Comparison of ENCODE assay signal across 19 cellular contexts in the genomic region with DNA sequence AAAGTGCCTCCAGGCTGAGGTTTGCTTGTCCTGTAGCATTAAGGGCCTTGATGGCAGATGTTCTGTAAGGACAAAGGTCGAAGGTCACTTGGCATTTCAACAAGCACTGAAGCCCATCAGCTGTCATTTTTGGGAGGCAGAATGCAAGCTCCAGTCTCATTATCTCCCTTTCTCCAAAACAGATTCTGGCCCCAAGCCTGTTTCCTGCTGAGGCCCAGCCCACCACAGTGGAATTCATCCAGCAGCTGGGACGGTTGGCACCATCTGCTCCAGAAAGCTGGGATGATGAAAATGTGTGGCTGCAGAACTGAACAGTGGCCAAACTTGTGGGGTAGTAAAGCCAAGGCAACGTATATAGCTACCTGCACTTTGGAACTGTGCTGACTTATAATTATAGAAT. TPM values are rescaled to one million over a fixed set of nuclear protein-coding genes. Genes with fewer than 3 reads are reported as not detected.
DNase-seq lines count a peak whose midpoint lies in the region; ATAC-seq, FAIRE-seq and TF ChIP-seq lines count a peak whose summit lies in the region.
"Had no signal": no experiment of that assay in that cellular context is flagged by ENCODE, and none has a peak within 500 bp of the region (broad histone marks: within the 10 kb centered on the region; RNA-seq: fewer than 3 reads in every experiment).

No MANE protein-coding gene starts in this region.

- FAIRE-seq in small intestine (lab: Jason Lieb, UNC): no peak
- FAIRE-seq: A204.1, bronchial epithelial cell had no signal

- H3K27me3 Mint-ChIP-seq in glutamatergic neuron (ENCODE audit: unreplicated experiment): peaks cover 3% of the 10 kb centered on the region
- H3K27me3 Mint-ChIP-seq in stimulated activated naive CD8-positive, alpha-beta T cell treated with anti-CD3 and anti-CD28 coated beads, Interleukin-15, amount 100 ng/mL, for 72 hours: no peaks in the 10 kb centered on the region
- H3K27me3 Mint-ChIP-seq in activated naive CD8-positive, alpha-beta T cell treated with anti-CD3 and anti-CD28 coated beads for 36 hours: no peaks in the 10 kb centered on the region

- H3K36me3 Mint-ChIP-seq in glutamatergic neuron (ENCODE audit: unreplicated experiment): no peaks in the 10 kb centered on the region
- H3K36me3 Mint-ChIP-seq in activated naive CD8-positive, alpha-beta T cell treated with anti-CD3 and anti-CD28 coated beads for 36 hours: peaks cover 12% of the 10 kb centered on the region

- TF ChIP-seq CTCF in VCaP (conservative IDR thresholded peaks at IDR 0.05): no peak
- no peak for TF ChIP-seq CTCF in glutamatergic neuron (IDR thresholded peaks at IDR 0.05; ENCODE audit: partially characterized antibody, unreplicated experiment)

- ATAC-seq in stimulated activated naive CD8-positive, alpha-beta T cell treated with anti-CD3 and anti-CD28 coated beads, Interleukin-15, amount 100 ng/mL, for 72 hours: no peak
- no peak for ATAC-seq in GM19351 (IDR thresholded peaks at IDR 0.05; ENCODE audit: unreplicated experiment)

- DNase-seq in NCI-H2171 treated with DMSO at 0.1 percent for 48 hours (lab: John Stamatoyannopoulos, UW) (peak; percentile 26), NCI-H2171 (lab: John Stamatoyannopoulos, UW) (no peak), glutamatergic neuron (peak; percentile 57), small intestine (peak; percentile 86)
- no peak for DNase-seq in stimulated activated naive CD8-positive, alpha-beta T cell treated with anti-CD3 and anti-CD28 coated beads, Interleukin-15, amount 100 ng/mL, for 72 hours
- DNase-seq in activated naive CD8-positive, alpha-beta T cell treated with anti-CD3 and anti-CD28 coated beads for 36 hours: no peak
- DNase-seq: activated CD4-positive, alpha-beta T cell treated with anti-CD3 and anti-CD28 coated beads, Interleukin-2, amount 50 U/mL, for 4 hours; DMS79; H7 had no signal

- no peak overlapping the region for H3K4me3 ChIP-seq in small intestine (ENCODE audit: low read depth in 1 of 2, low read length in 2 of 2)

- peak overlapping the region; percentile 28 for H3K27ac Mint-ChIP-seq in glutamatergic neuron (ENCODE audit: unreplicated experiment)
- no peak overlapping the region for H3K27ac Mint-ChIP-seq in stimulated activated naive CD8-positive, alpha-beta T cell treated with anti-CD3 and anti-CD28 coated beads, Interleukin-15, amount 100 ng/mL, for 72 hours
- no peak overlapping the region for H3K27ac Mint-ChIP-seq in activated naive CD8-positive, alpha-beta T cell treated with anti-CD3 and anti-CD28 coated beads for 36 hours

- peaks cover 0 to 8% of the 10 kb centered on the region in 2 donors for H3K36me3 ChIP-seq in small intestine (ENCODE audit: control insufficient read depth in 2 of 2, insufficient read depth in 2 of 2, low read length in 2 of 2)

- peaks cover 9% of the 10 kb centered on the region for H3K9me3 Mint-ChIP-seq in glutamatergic neuron (ENCODE audit: unreplicated experiment)
- no peaks in the 10 kb centered on the region for H3K9me3 Mint-ChIP-seq in stimulated activated naive CD8-positive, alpha-beta T cell treated with anti-CD3 and anti-CD28 coated beads, Interleukin-15, amount 100 ng/mL, for 72 hours
- H3K9me3 Mint-ChIP-seq in activated naive CD8-positive, alpha-beta T cell treated with anti-CD3 and anti-CD28 coated beads for 36 hours: no peaks in the 10 kb centered on the region

- H3K4me1 Mint-ChIP-seq in glutamatergic neuron (ENCODE audit: low read depth, unreplicated experiment): peaks cover 15% of the 10 kb centered on the region
- H3K4me1 Mint-ChIP-seq in stimulated activated naive CD8-positive, alpha-beta T cell treated with anti-CD3 and anti-CD28 coated beads, Interleukin-15, amount 100 ng/mL, for 72 hours: peaks cover 4% of the 10 kb centered on the region
- no peaks in the 10 kb centered on the region for H3K4me1 Mint-ChIP-seq in activated naive CD8-positive, alpha-beta T cell treated with anti-CD3 and anti-CD28 coated beads for 36 hours

- peak overlapping the region; percentile 36 for H3K27ac ChIP-seq in VCaP
- H3K27ac ChIP-seq in small intestine (ENCODE audit: low read depth in 1 of 2, low read length in 1 of 2): peak overlapping the region in 1 of 2 donors; percentile 4
- H3K27ac ChIP-seq: parathyroid adenoma had no signal

- no peaks in the 10 kb centered on the region for H3K9me3 ChIP-seq in small intestine (ENCODE audit: control insufficient read depth, low read depth)

- no peak overlapping the region for H3K4me3 Mint-ChIP-seq in glutamatergic neuron (ENCODE audit: unreplicated experiment)
- H3K4me3 Mint-ChIP-seq in stimulated activated naive CD8-positive, alpha-beta T cell treated with anti-CD3 and anti-CD28 coated beads, Interleukin-15, amount 100 ng/mL, for 72 hours: no peak overlapping the region
- no peak overlapping the region for H3K4me3 Mint-ChIP-seq in activated naive CD8-positive, alpha-beta T cell treated with anti-CD3 and anti-CD28 coated beads for 36 hours

- H3K4me1 ChIP-seq in small intestine (ENCODE audit: control insufficient read depth in 2 of 2, insufficient read depth in 1 of 2, low read depth in 1 of 2, low read length in 1 of 2): peaks cover 0 to 6% of the 10 kb centered on the region in 2 donors
- H3K4me1 ChIP-seq: parathyroid adenoma had no signal

- 14 to 42% (median 39%) methylated on average over 3 of the region's 3 CpGs for WGBS in small intestine, 3 donors

- no peaks in the 10 kb centered on the region for H3K27me3 ChIP-seq in small intestine (ENCODE audit: control insufficient read depth in 2 of 2, insufficient read depth in 2 of 2, low read length in 2 of 2)

RNA-seq across cellular contexts. Expression of a gene that starts 17.7 kb away (rescaled TPM):
- not detected for total RNA-seq in glutamatergic neuron (ENCODE audit: unreplicated experiment)
- polyA plus RNA-seq in small intestine: not detected
- total RNA-seq in activated naive CD8-positive, alpha-beta T cell treated with anti-CD3 and anti-CD28 coated beads for 36 hours: not detected
- total RNA-seq: bronchial epithelial cell, H7, MCF 10A, mesenteric fat pad, NCI-H460, RPMI7951, ureter had no signal

RNA-seq across cellular contexts. Expression of a gene that starts 20.9 kb away (rescaled TPM):
- total RNA-seq in glutamatergic neuron (ENCODE audit: unreplicated experiment): 13.7 TPM
- polyA plus RNA-seq in small intestine: 10 to 100 TPM; 11.4 to 26.8 (median 19.7) TPM
- 10 to 100 TPM; 31.9 to 36.5 TPM for total RNA-seq in activated naive CD8-positive, alpha-beta T cell treated with anti-CD3 and anti-CD28 coated beads for 36 hours

Comparison
In these comparisons a context has a peak if more than half of its experiments do, and no peak if none do; other contexts are left out.
1. DNase-seq: peak in NCI-H2171 treated with DMSO at 0.1 percent for 48 hours (single experiment), glutamatergic neuron (single experiment) and small intestine (single experiment); none in NCI-H2171 (single experiment), stimulated activated naive CD8-positive, alpha-beta T cell treated with anti-CD3 and anti-CD28 coated beads, Interleukin-15, amount 100 ng/mL, for 72 hours (0 of 2) and activated naive CD8-positive, alpha-beta T cell treated with anti-CD3 and anti-CD28 coated beads for 36 hours (single experiment).